ENCODE assay signal across 1 cellular context in genomic region chr12:107844312-107844921, GRCh38.
TF ChIP-seq lines count a peak whose summit lies in the region.

No MANE protein-coding gene starts in this region.

TF ChIP-seq in GM23338, 12 proteins besides CTCF, POLR2A, EP300 and RAD21 (continued from another document):
- no peak for TF ChIP-seq ZNF462 (CRISPR knock-in tag; IDR thresholded peaks at IDR 0.05)
- peak; percentile 46; the same call in 1 of the 2 replicates for TF ChIP-seq POLR2AphosphoS5 (IDR thresholded peaks at IDR 0.05; ENCODE audit: low read depth)
- TF ChIP-seq CREB1 (CRISPR knock-in tag; IDR thresholded peaks at IDR 0.05; ENCODE audit: low read depth): no peak
- TF ChIP-seq EZH2 (IDR thresholded peaks at IDR 0.05; ENCODE audit: low read depth, unreplicated experiment): peak; percentile 21
- TF ChIP-seq ZNF114 (CRISPR knock-in tag; IDR thresholded peaks at IDR 0.05): no peak
- no peak for TF ChIP-seq ZNF331 (CRISPR knock-in tag; IDR thresholded peaks at IDR 0.05; ENCODE audit: low read depth)
- no peak for TF ChIP-seq ETS1 (IDR thresholded peaks at IDR 0.05)
- TF ChIP-seq JUNB (IDR thresholded peaks at IDR 0.05; ENCODE audit: unreplicated experiment): no peak
